ENCODE assay signal across 18 cellular contexts in the genomic region with DNA sequence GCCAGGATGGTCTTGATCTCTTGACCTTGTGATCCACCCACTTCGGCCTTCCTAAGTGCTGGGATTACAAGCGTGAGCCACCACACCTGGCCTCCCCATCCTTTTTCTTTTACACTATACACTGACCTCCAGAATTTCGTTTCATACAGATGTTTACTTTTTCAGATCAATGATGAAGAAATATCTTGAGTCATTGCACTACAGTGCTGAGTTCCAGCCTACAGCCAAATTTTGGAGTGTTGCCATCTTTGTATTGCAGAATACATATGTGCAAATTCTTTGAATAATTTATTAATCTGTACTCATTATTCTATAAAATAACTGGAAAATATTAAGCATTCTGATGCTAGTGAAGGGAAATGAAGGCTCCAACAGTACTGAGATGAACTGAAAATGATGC. TPM values are rescaled to one million over a fixed set of nuclear protein-coding genes. Genes with fewer than 3 reads are reported as not detected.
"Had no signal": no experiment of that assay in that cellular context is flagged by ENCODE, and none has a peak within 500 bp of the region (broad histone marks: within the 10 kb centered on the region; RNA-seq: fewer than 3 reads in every experiment).

No MANE protein-coding gene starts in this region.

- H3K4me3 ChIP-seq: hepatocyte, ovary, testis had no signal

- H3K27me3 ChIP-seq: hepatocyte, ovary, testis had no signal

- DNase-seq: activated CD4-positive, alpha-beta T cell treated with anti-CD3 and anti-CD28 coated beads, Interleukin-2, amount 50 U/mL, for 4 hours; activated CD4-positive, CD25-positive, alpha-beta regulatory T cell treated with anti-CD3 and anti-CD28 coated beads, Interleukin-2, amount 50 U/mL, for 72 hours; activated effector memory CD4-positive, alpha-beta T cell treated with anti-CD3 and anti-CD28 coated beads, Interleukin-2, amount 50 U/mL, for 16 hours; activated naive CD8-positive, alpha-beta T cell treated with anti-CD3 and anti-CD28 coated beads for 36 hours; activated T-cell treated with anti-CD3 and anti-CD28 coated beads, Interleukin-2, amount 50 U/mL, for 24 hours; aorta; central memory CD4-positive, alpha-beta T cell; effector memory CD4-positive, alpha-beta T cell; ovary; stimulated activated CD4-positive, alpha-beta T cell treated with anti-CD3 and anti-CD28 coated beads, Interleukin-15, amount 100 ng/mL, for 24 hours; stimulated activated CD4-positive, alpha-beta T cell treated with anti-CD3 and anti-CD28 coated beads, Interleukin-4, amount 100 ng/mL, for 4 hours; stimulated activated naive CD8-positive, alpha-beta T cell treated with anti-CD3 and anti-CD28 coated beads, Interleukin-15, amount 100 ng/mL, for 72 hours; testis had no signal

- H3K27ac ChIP-seq: hepatocyte, ovary, testis had no signal

- H3K4me3 Mint-ChIP-seq: activated naive CD8-positive, alpha-beta T cell treated with anti-CD3 and anti-CD28 coated beads for 36 hours; activated T-cell treated with anti-CD3 and anti-CD28 coated beads, Interleukin-2, amount 50 U/mL, for 24 hours; mesothelial cell of epicardium; neural crest cell; stimulated activated naive CD8-positive, alpha-beta T cell treated with anti-CD3 and anti-CD28 coated beads, Interleukin-15, amount 100 ng/mL, for 72 hours had no signal

- H3K36me3 ChIP-seq: ovary had no signal

- H3K9me3 Mint-ChIP-seq: activated naive CD8-positive, alpha-beta T cell treated with anti-CD3 and anti-CD28 coated beads for 36 hours; activated T-cell treated with anti-CD3 and anti-CD28 coated beads, Interleukin-2, amount 50 U/mL, for 24 hours; mesothelial cell of epicardium; neural crest cell; stimulated activated naive CD8-positive, alpha-beta T cell treated with anti-CD3 and anti-CD28 coated beads, Interleukin-15, amount 100 ng/mL, for 72 hours had no signal

- H3K4me1 Mint-ChIP-seq: activated naive CD8-positive, alpha-beta T cell treated with anti-CD3 and anti-CD28 coated beads for 36 hours; neural crest cell; stimulated activated naive CD8-positive, alpha-beta T cell treated with anti-CD3 and anti-CD28 coated beads, Interleukin-15, amount 100 ng/mL, for 72 hours had no signal

- H3K36me3 Mint-ChIP-seq: activated naive CD8-positive, alpha-beta T cell treated with anti-CD3 and anti-CD28 coated beads for 36 hours; mesothelial cell of epicardium had no signal

- ATAC-seq: stimulated activated naive CD8-positive, alpha-beta T cell treated with anti-CD3 and anti-CD28 coated beads, Interleukin-15, amount 100 ng/mL, for 72 hours had no signal

- H3K27ac Mint-ChIP-seq: activated naive CD8-positive, alpha-beta T cell treated with anti-CD3 and anti-CD28 coated beads for 36 hours; activated T-cell treated with anti-CD3 and anti-CD28 coated beads, Interleukin-2, amount 50 U/mL, for 24 hours; mesothelial cell of epicardium; stimulated activated naive CD8-positive, alpha-beta T cell treated with anti-CD3 and anti-CD28 coated beads, Interleukin-15, amount 100 ng/mL, for 72 hours had no signal

- H3K4me1 ChIP-seq: testis had no signal

- H3K27me3 Mint-ChIP-seq: activated naive CD8-positive, alpha-beta T cell treated with anti-CD3 and anti-CD28 coated beads for 36 hours; activated T-cell treated with anti-CD3 and anti-CD28 coated beads, Interleukin-2, amount 50 U/mL, for 24 hours had no signal

- H3K9me3 ChIP-seq: ovary, testis had no signal

RNA-seq across cellular contexts. Expression of a gene that starts 12.5 kb away (rescaled TPM):
- total RNA-seq: activated naive CD8-positive, alpha-beta T cell treated with anti-CD3 and anti-CD28 coated beads for 36 hours; neural crest cell; skeletal muscle tissue; T-helper 2 cell treated with Interferon-gamma antibody and Interleukin-4, amounts not matched to agents 100 ng/mL and 5 ng/mL, for 36 hours had no signal
